2 cellular contexts compared by ENCODE assay signal in genomic region chr16:6571044-6571443, GRCh38.
A peak's percentile ranks its signal among the peaks of the same experiment; 100 is the strongest.
TF ChIP-seq lines count a peak whose summit lies in the region.

No MANE protein-coding gene starts in this region.

TF ChIP-seq in GM23338, 12 proteins besides CTCF, POLR2A, EP300 and RAD21 (continued from another document):
- TF ChIP-seq CREB1 (CRISPR knock-in tag; IDR thresholded peaks at IDR 0.05; ENCODE audit: low read depth) = no peak
- TF ChIP-seq EZH2phosphoT487 (IDR thresholded peaks at IDR 0.05; ENCODE audit: unreplicated experiment) = no peak
- no peak for TF ChIP-seq ZNF114 (CRISPR knock-in tag; IDR thresholded peaks at IDR 0.05)
- no peak for TF ChIP-seq ZNF331 (CRISPR knock-in tag; IDR thresholded peaks at IDR 0.05; ENCODE audit: low read depth)
- TF ChIP-seq ZNF462 (CRISPR knock-in tag; IDR thresholded peaks at IDR 0.05) = no peak
- no peak for TF ChIP-seq REST (IDR thresholded peaks at IDR 0.05; ENCODE audit: unreplicated experiment)
- no peak for TF ChIP-seq JUNB (IDR thresholded peaks at IDR 0.05; ENCODE audit: unreplicated experiment)
- no peak for TF ChIP-seq ETS1 (IDR thresholded peaks at IDR 0.05)
- no peak for TF ChIP-seq EZH2 (IDR thresholded peaks at IDR 0.05; ENCODE audit: low read depth, unreplicated experiment)
- no peak for TF ChIP-seq NANOG (IDR thresholded peaks at IDR 0.05; ENCODE audit: borderline replicate concordance)
- no peak for TF ChIP-seq POLR2AphosphoS5 (IDR thresholded peaks at IDR 0.05; ENCODE audit: low read depth)
TF ChIP-seq in GM23338: peak in this region for 0.

TF ChIP-seq in H1, 55 proteins besides CTCF, POLR2A, EP300 and RAD21:
- TF ChIP-seq RNF2 (IDR thresholded peaks at IDR 0.05; ENCODE audit: borderline replicate concordance, low read depth, low read length, missing control alignments, poor library complexity, severe bottlenecking) = no peak
- 0 out of 2 replicates have a peak, but pooled peaks have one; percentile 31 for TF ChIP-seq TEAD4 (IDR thresholded peaks at IDR 0.05; ENCODE audit: low read depth, low read length)
- TF ChIP-seq SP1 (IDR thresholded peaks at IDR 0.05; ENCODE audit: low read depth, low read length) = no peak
- TF ChIP-seq KDM5A (IDR thresholded peaks at IDR 0.05; ENCODE audit: low read length) = no peak
